2 cellular contexts compared by ENCODE assay signal in genomic region chr9:136643596-136644342, GRCh38.
TF ChIP-seq lines count a peak whose summit lies in the region.

No MANE protein-coding gene starts in this region.

TF ChIP-seq in IMR-90, 13 proteins besides CTCF, POLR2A, EP300 and RAD21:
- no peak for TF ChIP-seq ELK1 (IDR thresholded peaks at IDR 0.05; ENCODE audit: borderline replicate concordance, low read depth, low read length)
- no peak for TF ChIP-seq SMC3 (IDR thresholded peaks at IDR 0.05; ENCODE audit: low read depth, low read length)
- no peak for TF ChIP-seq MXI1 (IDR thresholded peaks at IDR 0.05; ENCODE audit: borderline replicate concordance, low read depth, low read length)
- no peak for TF ChIP-seq FOS (IDR thresholded peaks at IDR 0.05; ENCODE audit: low read depth, low read length)
- TF ChIP-seq BHLHE40 (IDR thresholded peaks at IDR 0.05; ENCODE audit: low read depth, low read length): no peak
- TF ChIP-seq RCOR1 (IDR thresholded peaks at IDR 0.05; ENCODE audit: insufficient replicate concordance, low read length): no peak
- no peak for TF ChIP-seq RFX5 (IDR thresholded peaks at IDR 0.05; ENCODE audit: low read depth, low read length)
- TF ChIP-seq CEBPB (IDR thresholded peaks at IDR 0.05; ENCODE audit: low read depth, low read length): no peak
- TF ChIP-seq NFE2L2 (IDR thresholded peaks at IDR 0.05; ENCODE audit: low read depth, low read length): no peak
- no peak for TF ChIP-seq MAFK (IDR thresholded peaks at IDR 0.05; ENCODE audit: low read depth, low read length)
- no peak for TF ChIP-seq CHD1 (IDR thresholded peaks at IDR 0.05; ENCODE audit: low read depth, low read length)
- no peak for TF ChIP-seq MAZ (IDR thresholded peaks at IDR 0.05; ENCODE audit: borderline replicate concordance, low read depth, low read length)
- TF ChIP-seq USF2 (IDR thresholded peaks at IDR 0.05; ENCODE audit: low read depth, low read length): no peak

TF ChIP-seq in HepG2, 621 proteins besides CTCF, POLR2A, EP300 and RAD21:
- peak; percentile 56; the same call in 1 of the 2 replicates for TF ChIP-seq ZNF232 (CRISPR knock-in tag; IDR thresholded peaks at IDR 0.05; ENCODE audit: borderline replicate concordance)
- TF ChIP-seq PITX1 (CRISPR knock-in tag; IDR thresholded peaks at IDR 0.05): no peak
- peak; percentile 22; the same call in 1 of the 2 replicates for TF ChIP-seq HIVEP1 (CRISPR knock-in tag; IDR thresholded peaks at IDR 0.05)
- TF ChIP-seq ZNF546 (CRISPR knock-in tag; conservative IDR thresholded peaks at IDR 0.05): 0 out of 2 replicates have a peak, but pooled peaks have one; percentile 3
- TF ChIP-seq DNMT1 (CRISPR knock-in tag; IDR thresholded peaks at IDR 0.05): 0 out of 2 replicates have a peak, but pooled peaks have one; percentile 25
